36 cellular contexts compared by ENCODE assay signal in genomic region chr2:19549821-19550220, GRCh38.
"Had no signal": no experiment of that assay in that cellular context is flagged by ENCODE, and none has a peak within 500 bp of the region (broad histone marks: within the 10 kb centered on the region; RNA-seq: fewer than 3 reads in every experiment).

No MANE protein-coding gene starts in this region.

- H3K36me3 ChIP-seq: MG63 had no signal

- H3K4me3 ChIP-seq: MG63 had no signal

- H3K9me3 ChIP-seq: MG63 had no signal

- DNase-seq: MG63, MM.1S, MV-4-11, NCI-H1048, NCI-H1092, NCI-H1092 treated with DMSO at 0.1 percent for 48 hours, NCI-H1105, NCI-H1105 treated with DMSO at 0.1 percent for 48 hours, NCI-H1417, NCI-H1417 treated with DMSO at 0.1 percent for 48 hours, NCI-H1436, NCI-H1436 treated with DMSO at 0.1 percent for 48 hours, NCI-H146, NCI-H1694, NCI-H1694 treated with DMSO at 0.1 percent for 48 hours, NCI-H187, NCI-H187 treated with DMSO at 0.1 percent for 48 hours, NCI-H1930, NCI-H2029, NCI-H2029 treated with DMSO at 0.1 percent for 48 hours, NCI-H2081, NCI-H2081 treated with DMSO at 0.1 percent for 48 hours, NCI-H2107, NCI-H2171, NCI-H2171 treated with DMSO at 0.1 percent for 48 hours, NCI-H2227 treated with DMSO at 0.1 percent for 48 hours, NCI-H226, NCI-H345, NCI-H446, NCI-H446 treated with DMSO at 0.1 percent for 48 hours, NCI-H510A, NCI-H510A treated with DMSO at 0.1 percent for 48 hours, NCI-H524, NCI-H524 treated with DMSO at 0.1 percent for 48 hours, NCI-H526, NCI-H526 treated with DMSO at 0.1 percent for 48 hours had no signal

- H3K27me3 ChIP-seq: MG63 had no signal
